Comparison of ENCODE assay signal across 1 cellular context in genomic region chr11:577611-577894, GRCh38.
TF ChIP-seq lines count a peak whose summit lies in the region.

No MANE protein-coding gene starts in this region.

TF ChIP-seq in HCT116, 20 proteins besides CTCF, POLR2A, EP300 and RAD21 (continued from another document):
- TF ChIP-seq YY1 (IDR thresholded peaks at IDR 0.05; ENCODE audit: extremely low read depth, insufficient replicate concordance, low read depth, low read length) (no peak), CEBPB (IDR thresholded peaks at IDR 0.05; ENCODE audit: low read depth) (no peak), ZNF274 (IDR thresholded peaks at IDR 0.05; ENCODE audit: low read depth, low read length) (no peak), SIN3A (IDR thresholded peaks at IDR 0.05; ENCODE audit: low read depth) (no peak), ZBTB33 (IDR thresholded peaks at IDR 0.05; ENCODE audit: extremely low read depth, insufficient replicate concordance, low read length) (no peak), ATF3 (IDR thresholded peaks at IDR 0.05) (no peak), EZH2phosphoT487 (IDR thresholded peaks at IDR 0.05; ENCODE audit: borderline replicate concordance) (no peak), JUND (IDR thresholded peaks at IDR 0.05) (no peak), TCF7L2 (IDR thresholded peaks at IDR 0.05; ENCODE audit: borderline replicate concordance, extremely low read depth, insufficient read depth, insufficient read length) (no peak), POLR2AphosphoS5 (IDR thresholded peaks at IDR 0.05; ENCODE audit: low read depth, low read length) (no peak), ELF1 (IDR thresholded peaks at IDR 0.05; ENCODE audit: borderline replicate concordance, low read depth) (no peak), REST (IDR thresholded peaks at IDR 0.05; ENCODE audit: low read depth) (no peak)
